ENCODE assay signal across 15 cellular contexts in the genomic region with DNA sequence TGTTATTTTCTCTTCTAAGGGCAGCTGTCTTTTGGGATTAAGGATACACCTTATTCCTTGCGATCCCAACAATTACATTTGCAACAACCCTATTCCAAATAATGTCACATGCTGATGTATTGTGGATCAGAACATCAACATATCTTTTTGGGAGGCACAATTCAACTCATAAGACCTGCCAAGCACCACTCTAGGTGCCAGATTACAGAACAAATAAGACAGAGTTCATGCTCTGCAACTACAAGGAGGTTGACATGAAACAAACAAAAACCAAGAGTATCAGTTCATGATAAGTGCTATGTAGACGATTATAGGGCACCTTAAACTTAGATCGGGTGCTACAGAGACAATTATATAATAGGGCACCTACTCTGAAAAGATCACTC.
DNase-seq lines count a peak whose midpoint lies in the region; ATAC-seq and TF ChIP-seq lines count a peak whose summit lies in the region.
"Had no signal": no experiment of that assay in that cellular context is flagged by ENCODE, and none has a peak within 500 bp of the region (broad histone marks: within the 10 kb centered on the region; RNA-seq: fewer than 3 reads in every experiment).

No MANE protein-coding gene starts in this region.

- BruUV-seq in OCI-LY7 (replicated peaks; lab: Mats Ljungman, UMichigan) (no TSS peak), PC-3 (replicated peaks; lab: Mats Ljungman, UMichigan) (no TSS peak)

- H3K4me2 ChIP-seq in OCI-LY7 (ENCODE audit: low read length) (no peak overlapping the region), PC-3 (ENCODE audit: low read length) (no peak overlapping the region)

- POLR2A ChIA-PET in OCI-LY7 (lab: Charles Lee): interaction anchor here (1.0 kb wide), 1 partner anchor 43 kb away, joined by 4 read pairs; no protein-coding TSS in a partner anchor
- POLR2A ChIA-PET in PC-3 (lab: Charles Lee; ENCODE audit: unreplicated experiment): no interaction called here

- H3K27ac ChIP-seq in left ventricle myocardium inferior (replicated peaks) (peak overlapping the region; percentile 91), thyroid gland (peak overlapping the region; percentile 88 to 91 (median 90)), OCI-LY7 (ENCODE audit: low read depth, low read length, poor library complexity, severe bottlenecking) (no peak overlapping the region), PC-3 (ENCODE audit: low read length) (no peak overlapping the region)
- H3K27ac ChIP-seq: psoas muscle had no signal

- CTCF ChIA-PET in OCI-LY7 (lab: Charles Lee; ENCODE audit: unreplicated experiment) (no interaction called here), PC-3 (lab: Charles Lee) (no interaction called here)

- H4K20me1 ChIP-seq in OCI-LY7 (ENCODE audit: insufficient read depth, low read length) (no peaks in the 10 kb centered on the region), PC-3 (ENCODE audit: low read length) (no peaks in the 10 kb centered on the region)

- no peaks in the 10 kb centered on the region for H3K9me2 ChIP-seq in OCI-LY7 (ENCODE audit: insufficient read depth, low read length)
- H3K9me2 ChIP-seq in PC-3 (replicated peaks; ENCODE audit: low read length): no peaks in the 10 kb centered on the region

- H3K4me3 ChIP-seq in left ventricle myocardium inferior (no peak overlapping the region), thyroid gland (replicated peaks in 1 of 3) (no peak overlapping the region), OCI-LY7 (ENCODE audit: low read depth, low read length, poor library complexity, severe bottlenecking) (no peak overlapping the region), PC-3 (ENCODE audit: low read length) (no peak overlapping the region)
- H3K4me3 ChIP-seq: adrenal gland, mucosa of descending colon, psoas muscle had no signal

- H3K9me3 ChIP-seq in left ventricle myocardium inferior (replicated peaks) (no peaks in the 10 kb centered on the region), thyroid gland (no peaks in the 10 kb centered on the region), OCI-LY7 (ENCODE audit: low read length) (no peaks in the 10 kb centered on the region), PC-3 (ENCODE audit: low read length) (no peaks in the 10 kb centered on the region)
- H3K9me3 ChIP-seq: adrenal gland, mucosa of descending colon, psoas muscle had no signal

- TF ChIP-seq CTCF in left ventricle myocardium inferior (IDR thresholded peaks at IDR 0.05; ENCODE audit: borderline replicate concordance) (no peak), thyroid gland (IDR thresholded peaks at IDR 0.05) (no peak), OCI-LY7 (conservative IDR thresholded peaks at IDR 0.05; ENCODE audit: low read length) (no peak), PC-3 (conservative IDR thresholded peaks at IDR 0.05; ENCODE audit: low read depth, low read length) (no peak)

- H3K79me2 ChIP-seq in OCI-LY7 (ENCODE audit: insufficient read depth, low read depth, low read length) (no peaks in the 10 kb centered on the region), PC-3 (ENCODE audit: low read length) (no peaks in the 10 kb centered on the region)

- H3K4me1 ChIP-seq in left ventricle myocardium inferior: peaks cover 62% of the 10 kb centered on the region
- H3K4me1 ChIP-seq in thyroid gland: peaks cover 72 to 81% of the 10 kb centered on the region in 2 donors
- peaks cover 4% of the 10 kb centered on the region for H3K4me1 ChIP-seq in OCI-LY7 (ENCODE audit: insufficient read depth, low read length, poor library complexity, severe bottlenecking)
- H3K4me1 ChIP-seq in PC-3 (ENCODE audit: insufficient read depth, low read length): peaks cover 10% of the 10 kb centered on the region; the same call in 1 of the 2 replicates

- DNase-seq in left ventricle myocardium inferior (no peak), Right ventricle myocardium inferior (ENCODE audit: missing footprints) (no peak), NCI-H510A (lab: John Stamatoyannopoulos, UW) (peak; percentile 17), left kidney (ENCODE audit: low read depth, low spot score) (peak; percentile 31), thyroid gland (peak in 1 of 2 donors; percentile 29), OCI-LY7 (ENCODE audit: low spot score) (no peak), PC-3 (no peak)
- DNase-seq: activated B cell treated with CpG ODN at 0.5 μM for 24 hours, adrenal gland, glutamatergic neuron, islet precursor cell, mucosa of descending colon, NCI-H2171, psoas muscle had no signal

- TF ChIP-seq POLR2A in thyroid gland (IDR thresholded peaks at IDR 0.05): no peak

- H3F3A ChIP-seq in PC-3 (ENCODE audit: low read length, unreplicated experiment): no peaks in the 10 kb centered on the region

- H3K27me3 ChIP-seq in left ventricle myocardium inferior (ENCODE audit: low read depth) (no peaks in the 10 kb centered on the region), thyroid gland (no peaks in the 10 kb centered on the region), PC-3 (ENCODE audit: low read length) (no peaks in the 10 kb centered on the region)
- H3K27me3 ChIP-seq: adrenal gland had no signal

- intact Hi-C loops in left ventricle myocardium inferior (cut with micrococcal nuclease): no loop called here
- intact Hi-C loops in Right ventricle myocardium inferior (cut with DNase I): no loop called here
- intact Hi-C loops in thyroid gland (cut with DNase I): loop anchor here (10.0 kb wide), 1 partner anchor 114 kb away; no protein-coding TSS in a partner anchor
- intact Hi-C loops in OCI-LY7 (cut with micrococcal nuclease; ENCODE audit: unreplicated experiment): no loop called here
- intact Hi-C loops in PC-3 (cut with micrococcal nuclease): no loop called here

- H3K36me3 ChIP-seq in left ventricle myocardium inferior (no peaks in the 10 kb centered on the region), thyroid gland (no peaks in the 10 kb centered on the region), OCI-LY7 (ENCODE audit: insufficient read depth, low read length) (no peaks in the 10 kb centered on the region), PC-3 (ENCODE audit: low read depth, low read length) (no peaks in the 10 kb centered on the region)
- H3K36me3 ChIP-seq: adrenal gland had no signal

- ATAC-seq in Right ventricle myocardium inferior (no peak), HG03457 (IDR thresholded peaks at IDR 0.05; ENCODE audit: unreplicated experiment) (no peak), PC-3 (no peak)
- ATAC-seq: mucosa of descending colon, psoas muscle had no signal

- 52 to 64% methylated on average over 3 of the region's 3 CpGs for WGBS in thyroid gland, 2 donors

- H3K9ac ChIP-seq in PC-3 (ENCODE audit: low read length): no peak overlapping the region

- H2AFZ ChIP-seq in OCI-LY7 (ENCODE audit: low read length): no peak overlapping the region
- no peak overlapping the region for H2AFZ ChIP-seq in PC-3 (ENCODE audit: low read length)

Comparison
In these comparisons a context has a peak if more than half of its experiments do, and no peak if none do; other contexts are left out.
1. DNase-seq: peak in NCI-H510A (single experiment) and left kidney (single experiment); none in left ventricle myocardium inferior (single experiment), Right ventricle myocardium inferior (single experiment), OCI-LY7 (single experiment) and PC-3 (single experiment).
2. H3K27ac ChIP-seq: peak in left ventricle myocardium inferior (single experiment) and thyroid gland (3 of 3); none in OCI-LY7 (single experiment) and PC-3 (single experiment).